Comparison of ENCODE assay signal across 20 cellular contexts in the genomic region with DNA sequence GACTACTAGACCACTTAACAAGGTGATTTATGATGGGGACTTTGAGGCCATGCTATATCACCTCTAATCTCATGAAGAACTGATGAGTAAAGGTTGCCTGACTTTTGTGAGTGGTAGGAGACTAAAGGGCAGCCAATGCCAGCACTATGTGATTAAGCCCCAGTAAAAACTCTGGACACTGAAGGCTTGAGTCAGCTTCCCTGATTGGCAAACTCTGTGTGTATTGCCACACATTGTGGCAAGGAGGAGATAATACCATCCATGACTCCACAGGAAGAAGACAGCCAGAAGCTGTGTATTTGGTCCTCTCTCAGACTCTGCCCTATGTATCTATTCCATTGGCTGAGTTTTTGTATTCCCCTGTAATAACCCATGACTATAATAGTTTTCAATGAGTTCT.
DNase-seq lines count a peak whose midpoint lies in the region; ATAC-seq lines count a peak whose summit lies in the region.
"Had no signal": no experiment of that assay in that cellular context is flagged by ENCODE, and none has a peak within 500 bp of the region (broad histone marks: within the 10 kb centered on the region; RNA-seq: fewer than 3 reads in every experiment).

No MANE protein-coding gene starts in this region.

- ATAC-seq in HG03354 (IDR thresholded peaks at IDR 0.05; ENCODE audit: poor library complexity, severe bottlenecking, unreplicated experiment) = no peak
- ATAC-seq: activated CD4-positive, CD25-positive, alpha-beta regulatory T cell treated with anti-CD3 and anti-CD28 coated beads, Interleukin-2, amount 50 U/mL, for 24 hours; activated CD8-positive, alpha-beta T cell treated with anti-CD3 and anti-CD28 coated beads for 36 hours; heart left ventricle had no signal

- DNase-seq in AG08395 (ENCODE audit: low spot score) (peak; percentile 5), GM04504 (ENCODE audit: low read depth) (peak; percentile 18), OCI-M1 (lab: John Stamatoyannopoulos, UW) (peak; percentile 20), fibroblast of gingiva (ENCODE audit: low read depth) (peak; percentile 19), C1 segment of cervical spinal cord (lab: John Stamatoyannopoulos, UW) (no peak), NCI-H524 (lab: John Stamatoyannopoulos, UW) (no peak), 8988T (no peak)
- DNase-seq: activated CD8-positive, alpha-beta T cell treated with anti-CD3 and anti-CD28 coated beads for 36 hours; activated naive CD8-positive, alpha-beta T cell treated with anti-CD3 and anti-CD28 coated beads, Interleukin-2, amount 10 ng/mL, durations not matched to agents 7 days and 5 days; COR-L47; DMS53; dorsolateral prefrontal cortex; heart left ventricle; NCI-H187 treated with DMSO at 0.1 percent for 48 hours; ovary; retina; stimulated activated CD4-positive, alpha-beta T cell treated with anti-CD3 and anti-CD28 coated beads, Interleukin-1b, Interleukin-23, amount 100 ng/mL, for 48 hours; T1000 had no signal

Comparison
In these comparisons a context has a peak if more than half of its experiments do, and no peak if none do; other contexts are left out.
1. DNase-seq: peak in AG08395 (single experiment), GM04504 (single experiment), OCI-M1 (single experiment) and fibroblast of gingiva (single experiment); none in C1 segment of cervical spinal cord (0 of 14), NCI-H524 (0 of 2) and 8988T (single experiment).